Comparison of ENCODE assay signal across 33 cellular contexts in genomic region chr12:132166093-132166492, GRCh38.
"Had no signal": no experiment of that assay in that cellular context is flagged by ENCODE, and none has a peak within 500 bp of the region (broad histone marks: within the 10 kb centered on the region; RNA-seq: fewer than 3 reads in every experiment).

No MANE protein-coding gene starts in this region.

- H3K27ac Mint-ChIP-seq: activated B cell treated with CpG ODN at 0.5 μM for 24 hours; activated CD4-positive, alpha-beta memory T cell treated with anti-CD3 and anti-CD28 coated beads for 36 hours; activated naive CD4-positive, alpha-beta T cell treated with anti-CD3 and anti-CD28 coated beads, Interleukin-2, amount 10 ng/mL, durations not matched to agents 7 days and 5 days; activated naive CD8-positive, alpha-beta T cell; activated naive CD8-positive, alpha-beta T cell treated with anti-CD3 and anti-CD28 coated beads, Interleukin-2, amount 50 U/mL, for 24 hours; activated T-helper 1 cell treated with anti-CD3 and anti-CD28 coated beads, Interleukin-12 subunit alpha, Interleukin-12 subunit beta, Interleukin-2, Interleukin-4 antibody, amounts not matched to agents 30 ng/mL and 10 ng/mL and 1 ng/mL, durations not matched to agents 14 hours and 24 hours and 36 hours; T-helper 1 cell treated with Interleukin-12 subunit alpha and Interleukin-12 subunit beta and Interleukin-4 antibody, amounts not matched to agents 30 μg/mL and 1 μg/mL, for 36 hours had no signal

- H3K9me2 ChIP-seq: SK-N-SH had no signal

- DNase-seq: activated B cell treated with CpG ODN at 0.5 μM for 24 hours; activated CD4-positive, alpha-beta memory T cell treated with anti-CD3 and anti-CD28 coated beads for 36 hours; activated CD4-positive, alpha-beta T cell treated with anti-CD3 and anti-CD28 coated beads for 4 hours; activated CD4-positive, alpha-beta T cell treated with anti-CD3 and anti-CD28 coated beads, Interleukin-2, amount 50 U/mL, for 1 hour; activated CD4-positive, CD25-positive, alpha-beta regulatory T cell treated with anti-CD3 and anti-CD28 coated beads, Interleukin-2, amount 50 U/mL, for 72 hours; activated CD8-positive, alpha-beta memory T cell treated with anti-CD3 and anti-CD28 coated beads, Interleukin-2, amount 50 U/mL, for 4 hours; activated naive CD4-positive, alpha-beta T cell treated with anti-CD3 and anti-CD28 coated beads, Interleukin-2, amount 10 ng/mL, durations not matched to agents 7 days and 5 days; activated naive CD8-positive, alpha-beta T cell treated with anti-CD3 and anti-CD28 coated beads, Interleukin-2, amount 50 U/mL, for 24 hours; activated T-cell treated with anti-CD3 and anti-CD28 coated beads for 4 hours; activated T-cell treated with anti-CD3 and anti-CD28 coated beads, Interleukin-2, amount 50 U/mL, for 4 hours; anterior cingulate cortex; caudate nucleus; Kasumi-1; KG1; MM.1S; MV-4-11; NCI-H1092; NCI-H1436 treated with DMSO at 0.1 percent for 48 hours; NCI-H187 treated with DMSO at 0.1 percent for 48 hours; NCI-H2081; NCI-H226; NCI-H524 treated with DMSO at 0.1 percent for 48 hours; SHP77 treated with DMSO at 0.1 percent for 48 hours; SK-N-SH; T-helper 9 cell had no signal

- H3K27me3 Mint-ChIP-seq: activated B cell treated with CpG ODN at 0.5 μM for 24 hours; activated naive CD8-positive, alpha-beta T cell treated with anti-CD3 and anti-CD28 coated beads, Interleukin-2, amount 50 U/mL, for 24 hours had no signal

- H3K4me3 ChIP-seq: SJSA1 had no signal

- ATAC-seq: activated naive CD8-positive, alpha-beta T cell treated with anti-CD3 and anti-CD28 coated beads, Interleukin-2, amount 50 U/mL, for 24 hours; activated T-cell treated with anti-CD3 and anti-CD28 coated beads, Interleukin-2, amount 50 U/mL, for 4 hours; Panc1 had no signal

- H3K27ac ChIP-seq: SJSA1, VCaP had no signal

- H3K9me3 ChIP-seq: SJSA1, SK-N-SH had no signal

- H3K4me3 Mint-ChIP-seq: activated B cell treated with CpG ODN at 0.5 μM for 24 hours; activated CD4-positive, alpha-beta memory T cell treated with anti-CD3 and anti-CD28 coated beads for 36 hours; activated naive CD4-positive, alpha-beta T cell treated with anti-CD3 and anti-CD28 coated beads, Interleukin-2, amount 10 ng/mL, durations not matched to agents 7 days and 5 days; activated naive CD8-positive, alpha-beta T cell; activated naive CD8-positive, alpha-beta T cell treated with anti-CD3 and anti-CD28 coated beads, Interleukin-2, amount 50 U/mL, for 24 hours; activated T-cell treated with anti-CD3 and anti-CD28 coated beads, Interleukin-2, amount 50 U/mL, for 4 hours; activated T-helper 1 cell treated with anti-CD3 and anti-CD28 coated beads, Interleukin-12 subunit alpha, Interleukin-12 subunit beta, Interleukin-2, Interleukin-4 antibody, amounts not matched to agents 30 ng/mL and 10 ng/mL and 1 ng/mL, durations not matched to agents 14 hours and 24 hours and 36 hours; brain; T-helper 1 cell treated with Interleukin-12 subunit alpha and Interleukin-12 subunit beta and Interleukin-4 antibody, amounts not matched to agents 30 μg/mL and 1 μg/mL, for 36 hours had no signal

- H3K36me3 Mint-ChIP-seq: activated CD4-positive, alpha-beta memory T cell treated with anti-CD3 and anti-CD28 coated beads for 36 hours; activated naive CD4-positive, alpha-beta T cell treated with anti-CD3 and anti-CD28 coated beads, Interleukin-2, amount 10 ng/mL, durations not matched to agents 7 days and 5 days; activated naive CD8-positive, alpha-beta T cell; brain had no signal

- H3K9ac ChIP-seq: SK-N-SH had no signal

- H3K4me1 Mint-ChIP-seq: activated B cell treated with CpG ODN at 0.5 μM for 24 hours had no signal

- H3K4me2 ChIP-seq: SK-N-SH had no signal

- FAIRE-seq: bronchial epithelial cell had no signal

- H3K9me3 Mint-ChIP-seq: activated B cell treated with CpG ODN at 0.5 μM for 24 hours; activated CD4-positive, alpha-beta memory T cell treated with anti-CD3 and anti-CD28 coated beads for 36 hours; activated T-cell treated with anti-CD3 and anti-CD28 coated beads, Interleukin-2, amount 50 U/mL, for 4 hours; activated T-helper 1 cell treated with anti-CD3 and anti-CD28 coated beads, Interleukin-12 subunit alpha, Interleukin-12 subunit beta, Interleukin-2, Interleukin-4 antibody, amounts not matched to agents 30 ng/mL and 10 ng/mL and 1 ng/mL, durations not matched to agents 14 hours and 24 hours and 36 hours had no signal

- H3K36me3 ChIP-seq: SJSA1 had no signal
